4 cellular contexts compared by ENCODE assay signal in genomic region chr10:72140174-72140573, GRCh38.
TF ChIP-seq lines count a peak whose summit lies in the region.

No MANE protein-coding gene starts in this region.

TF ChIP-seq in SK-N-SH treated with all-trans-retinoic acid at 6 μM for 48 hours, 23 proteins besides CTCF, POLR2A, EP300 and RAD21 (continued from another document and continues in another):
- TF ChIP-seq TSHZ2 (CRISPR knock-in tag; IDR thresholded peaks at IDR 0.05) = no peak
- TF ChIP-seq TCF4 (CRISPR knock-in tag; IDR thresholded peaks at IDR 0.05; ENCODE audit: borderline replicate concordance) = no peak
- no peak for TF ChIP-seq ZC3H10 (CRISPR knock-in tag; IDR thresholded peaks at IDR 0.05)
- no peak for TF ChIP-seq PPARA (CRISPR knock-in tag; IDR thresholded peaks at IDR 0.05; ENCODE audit: borderline replicate concordance)
- TF ChIP-seq POU6F1 (CRISPR knock-in tag; IDR thresholded peaks at IDR 0.05; ENCODE audit: borderline replicate concordance, low read depth) = no peak

TF ChIP-seq in SK-N-SH, 30 proteins besides CTCF, POLR2A, EP300 and RAD21 (continued from another document):
- TF ChIP-seq FOXM1 (IDR thresholded peaks at IDR 0.05; ENCODE audit: low read depth) = no peak
- no peak for TF ChIP-seq POLR2AphosphoS5 (IDR thresholded peaks at IDR 0.05; ENCODE audit: low read depth, low read length)
- no peak for TF ChIP-seq GABPA (IDR thresholded peaks at IDR 0.05; ENCODE audit: low read depth)
- no peak for TF ChIP-seq ZBTB33 (IDR thresholded peaks at IDR 0.05; ENCODE audit: borderline replicate concordance, low read depth)

TF ChIP-seq in GM23338, 12 proteins besides CTCF, POLR2A, EP300 and RAD21 (continued from another document and continues in another):
- TF ChIP-seq ZNF462 (CRISPR knock-in tag; IDR thresholded peaks at IDR 0.05) (no peak), REST (IDR thresholded peaks at IDR 0.05; ENCODE audit: unreplicated experiment) (no peak), NANOG (IDR thresholded peaks at IDR 0.05; ENCODE audit: borderline replicate concordance) (no peak), ZNF331 (CRISPR knock-in tag; IDR thresholded peaks at IDR 0.05; ENCODE audit: low read depth) (no peak), STAT1 (IDR thresholded peaks at IDR 0.05; ENCODE audit: unreplicated experiment) (no peak), ZNF114 (CRISPR knock-in tag; IDR thresholded peaks at IDR 0.05) (no peak), ETS1 (IDR thresholded peaks at IDR 0.05) (no peak), JUNB (IDR thresholded peaks at IDR 0.05; ENCODE audit: unreplicated experiment) (no peak)

TF ChIP-seq in WTC11, 78 proteins besides CTCF, POLR2A, EP300 and RAD21 (continued from another document):
- TF ChIP-seq STAT6 (CRISPR knock-in tag; conservative IDR thresholded peaks at IDR 0.05; ENCODE audit: low read depth) = no peak
- no peak for TF ChIP-seq JUN (CRISPR knock-in tag; IDR thresholded peaks at IDR 0.05)
- TF ChIP-seq NFATC4 (CRISPR knock-in tag; IDR thresholded peaks at IDR 0.05) = no peak
- TF ChIP-seq PREB (CRISPR knock-in tag; IDR thresholded peaks at IDR 0.05; ENCODE audit: borderline replicate concordance) = no peak
- no peak for TF ChIP-seq ZNF416 (CRISPR knock-in tag; IDR thresholded peaks at IDR 0.05)
- no peak for TF ChIP-seq TP53 (CRISPR knock-in tag; IDR thresholded peaks at IDR 0.05)
- TF ChIP-seq RELA (CRISPR knock-in tag; IDR thresholded peaks at IDR 0.05; ENCODE audit: borderline replicate concordance) = no peak
- no peak for TF ChIP-seq ZNF263 (CRISPR knock-in tag; IDR thresholded peaks at IDR 0.05; ENCODE audit: low read depth)
- TF ChIP-seq AFF4 (CRISPR knock-in tag; IDR thresholded peaks at IDR 0.05; ENCODE audit: borderline replicate concordance) = no peak
